In the genomic region with DNA sequence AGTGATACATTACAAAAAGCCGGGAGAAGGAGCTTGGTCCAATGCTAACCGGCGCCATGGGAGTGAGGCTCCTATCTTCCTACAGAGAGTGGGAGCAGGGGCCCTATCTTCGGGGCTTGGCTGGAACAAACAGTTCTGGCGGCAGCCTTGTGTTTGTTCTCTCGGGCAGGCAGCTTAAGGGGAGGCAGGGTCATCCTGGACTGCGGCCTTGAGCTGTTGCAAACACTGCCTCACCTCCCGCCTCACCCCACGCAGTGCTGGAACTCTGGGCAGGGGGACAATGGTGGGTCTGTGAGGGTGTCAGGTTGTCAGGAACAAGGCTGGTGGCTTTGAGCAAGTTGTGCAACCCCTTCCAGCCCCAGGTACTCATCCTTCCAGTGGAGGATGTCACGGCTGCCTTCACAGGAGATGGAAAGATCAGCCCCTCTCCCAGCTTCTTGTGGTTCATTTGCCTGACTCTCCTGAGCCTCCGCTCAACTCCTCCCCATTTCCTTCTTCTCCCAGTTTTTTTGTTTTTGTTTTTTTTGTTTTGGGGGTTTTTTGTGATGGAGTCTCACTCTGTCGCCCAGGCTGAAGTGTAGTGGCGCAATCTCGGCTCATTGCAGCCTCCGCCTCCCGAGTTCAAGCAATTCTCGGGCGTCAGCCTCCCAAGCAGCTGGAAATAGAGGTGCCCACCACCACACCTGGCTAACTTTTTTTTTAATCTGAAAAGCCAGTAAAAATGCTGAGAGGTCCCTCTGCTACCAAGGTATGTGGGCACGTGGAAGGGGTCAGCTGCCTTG, we compare ENCODE assay signal across 1 cellular context.
A peak's percentile ranks its signal among the peaks of the same experiment; 100 is the strongest.
TF ChIP-seq lines count a peak whose summit lies in the region.

No MANE protein-coding gene starts in this region.

TF ChIP-seq in HepG2, 621 proteins besides CTCF, POLR2A, EP300 and RAD21 (continued from another document and continues in another):
- TF ChIP-seq, protein P1, sequence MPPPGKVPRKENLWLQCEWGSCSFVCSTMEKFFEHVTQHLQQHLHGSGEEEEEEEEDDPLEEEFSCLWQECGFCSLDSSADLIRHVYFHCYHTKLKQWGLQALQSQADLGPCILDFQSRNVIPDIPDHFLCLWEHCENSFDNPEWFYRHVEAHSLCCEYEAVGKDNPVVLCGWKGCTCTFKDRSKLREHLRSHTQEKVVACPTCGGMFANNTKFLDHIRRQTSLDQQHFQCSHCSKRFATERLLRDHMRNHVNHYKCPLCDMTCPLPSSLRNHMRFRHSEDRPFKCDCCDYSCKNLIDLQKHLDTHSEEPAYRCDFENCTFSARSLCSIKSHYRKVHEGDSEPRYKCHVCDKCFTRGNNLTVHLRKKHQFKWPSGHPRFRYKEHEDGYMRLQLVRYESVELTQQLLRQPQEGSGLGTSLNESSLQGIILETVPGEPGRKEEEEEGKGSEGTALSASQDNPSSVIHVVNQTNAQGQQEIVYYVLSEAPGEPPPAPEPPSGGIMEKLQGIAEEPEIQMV (CRISPR knock-in tag; IDR thresholded peaks at IDR 0.05; ENCODE audit: low read depth), result peak; percentile 38
- peak; percentile 77 for TF ChIP-seq POLR2G (IDR thresholded peaks at IDR 0.05; ENCODE audit: low read depth, low read length)
- TF ChIP-seq ZNF772 (CRISPR knock-in tag; IDR thresholded peaks at IDR 0.05), result peak; percentile 87; the same call in 1 of the 2 replicates
- TF ChIP-seq HNRNPH1 (optimal IDR thresholded peaks at IDR 0.05; ENCODE audit: low read depth, low read length), result peak; percentile 38
- TF ChIP-seq DPF2 (CRISPR knock-in tag; IDR thresholded peaks at IDR 0.05; ENCODE audit: borderline replicate concordance, low read depth), result peak; percentile 95
- TF ChIP-seq, protein P2, sequence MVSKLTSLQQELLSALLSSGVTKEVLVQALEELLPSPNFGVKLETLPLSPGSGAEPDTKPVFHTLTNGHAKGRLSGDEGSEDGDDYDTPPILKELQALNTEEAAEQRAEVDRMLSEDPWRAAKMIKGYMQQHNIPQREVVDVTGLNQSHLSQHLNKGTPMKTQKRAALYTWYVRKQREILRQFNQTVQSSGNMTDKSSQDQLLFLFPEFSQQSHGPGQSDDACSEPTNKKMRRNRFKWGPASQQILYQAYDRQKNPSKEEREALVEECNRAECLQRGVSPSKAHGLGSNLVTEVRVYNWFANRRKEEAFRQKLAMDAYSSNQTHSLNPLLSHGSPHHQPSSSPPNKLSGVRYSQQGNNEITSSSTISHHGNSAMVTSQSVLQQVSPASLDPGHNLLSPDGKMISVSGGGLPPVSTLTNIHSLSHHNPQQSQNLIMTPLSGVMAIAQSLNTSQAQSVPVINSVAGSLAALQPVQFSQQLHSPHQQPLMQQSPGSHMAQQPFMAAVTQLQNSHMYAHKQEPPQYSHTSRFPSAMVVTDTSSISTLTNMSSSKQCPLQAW (CRISPR knock-in tag; IDR thresholded peaks at IDR 0.05), result no peak; the same call in 1 of the 2 replicates
- TF ChIP-seq, protein P3, sequence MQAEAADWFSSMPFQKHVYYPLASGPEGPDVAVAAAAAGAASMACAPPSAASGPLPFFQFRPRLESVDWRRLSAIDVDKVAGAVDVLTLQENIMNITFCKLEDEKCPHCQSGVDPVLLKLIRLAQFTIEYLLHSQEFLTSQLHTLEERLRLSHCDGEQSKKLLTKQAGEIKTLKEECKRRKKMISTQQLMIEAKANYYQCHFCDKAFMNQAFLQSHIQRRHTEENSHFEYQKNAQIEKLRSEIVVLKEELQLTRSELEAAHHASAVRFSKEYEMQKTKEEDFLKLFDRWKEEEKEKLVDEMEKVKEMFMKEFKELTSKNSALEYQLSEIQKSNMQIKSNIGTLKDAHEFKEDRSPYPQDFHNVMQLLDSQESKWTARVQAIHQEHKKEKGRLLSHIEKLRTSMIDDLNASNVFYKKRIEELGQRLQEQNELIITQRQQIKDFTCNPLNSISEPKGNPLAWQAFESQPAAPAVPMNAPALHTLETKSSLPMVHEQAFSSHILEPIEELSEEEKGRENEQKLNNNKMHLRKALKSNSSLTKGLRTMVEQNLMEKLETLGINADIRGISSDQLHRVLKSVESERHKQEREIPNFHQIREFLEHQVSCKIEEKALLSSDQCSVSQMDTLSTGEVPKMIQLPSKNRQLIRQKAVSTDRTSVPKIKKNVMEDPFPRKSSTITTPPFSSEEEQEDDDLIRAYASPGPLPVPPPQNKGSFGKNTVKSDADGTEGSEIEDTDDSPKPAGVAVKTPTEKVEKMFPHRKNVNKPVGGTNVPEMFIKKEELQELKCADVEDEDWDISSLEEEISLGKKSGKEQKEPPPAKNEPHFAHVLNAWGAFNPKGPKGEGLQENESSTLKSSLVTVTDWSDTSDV (CRISPR knock-in tag; IDR thresholded peaks at IDR 0.05), result no peak
- TF ChIP-seq, protein P4, sequence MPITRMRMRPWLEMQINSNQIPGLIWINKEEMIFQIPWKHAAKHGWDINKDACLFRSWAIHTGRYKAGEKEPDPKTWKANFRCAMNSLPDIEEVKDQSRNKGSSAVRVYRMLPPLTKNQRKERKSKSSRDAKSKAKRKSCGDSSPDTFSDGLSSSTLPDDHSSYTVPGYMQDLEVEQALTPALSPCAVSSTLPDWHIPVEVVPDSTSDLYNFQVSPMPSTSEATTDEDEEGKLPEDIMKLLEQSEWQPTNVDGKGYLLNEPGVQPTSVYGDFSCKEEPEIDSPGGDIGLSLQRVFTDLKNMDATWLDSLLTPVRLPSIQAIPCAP (CRISPR knock-in tag; IDR thresholded peaks at IDR 0.05; ENCODE audit: low read depth), result no peak
- TF ChIP-seq, protein P5, sequence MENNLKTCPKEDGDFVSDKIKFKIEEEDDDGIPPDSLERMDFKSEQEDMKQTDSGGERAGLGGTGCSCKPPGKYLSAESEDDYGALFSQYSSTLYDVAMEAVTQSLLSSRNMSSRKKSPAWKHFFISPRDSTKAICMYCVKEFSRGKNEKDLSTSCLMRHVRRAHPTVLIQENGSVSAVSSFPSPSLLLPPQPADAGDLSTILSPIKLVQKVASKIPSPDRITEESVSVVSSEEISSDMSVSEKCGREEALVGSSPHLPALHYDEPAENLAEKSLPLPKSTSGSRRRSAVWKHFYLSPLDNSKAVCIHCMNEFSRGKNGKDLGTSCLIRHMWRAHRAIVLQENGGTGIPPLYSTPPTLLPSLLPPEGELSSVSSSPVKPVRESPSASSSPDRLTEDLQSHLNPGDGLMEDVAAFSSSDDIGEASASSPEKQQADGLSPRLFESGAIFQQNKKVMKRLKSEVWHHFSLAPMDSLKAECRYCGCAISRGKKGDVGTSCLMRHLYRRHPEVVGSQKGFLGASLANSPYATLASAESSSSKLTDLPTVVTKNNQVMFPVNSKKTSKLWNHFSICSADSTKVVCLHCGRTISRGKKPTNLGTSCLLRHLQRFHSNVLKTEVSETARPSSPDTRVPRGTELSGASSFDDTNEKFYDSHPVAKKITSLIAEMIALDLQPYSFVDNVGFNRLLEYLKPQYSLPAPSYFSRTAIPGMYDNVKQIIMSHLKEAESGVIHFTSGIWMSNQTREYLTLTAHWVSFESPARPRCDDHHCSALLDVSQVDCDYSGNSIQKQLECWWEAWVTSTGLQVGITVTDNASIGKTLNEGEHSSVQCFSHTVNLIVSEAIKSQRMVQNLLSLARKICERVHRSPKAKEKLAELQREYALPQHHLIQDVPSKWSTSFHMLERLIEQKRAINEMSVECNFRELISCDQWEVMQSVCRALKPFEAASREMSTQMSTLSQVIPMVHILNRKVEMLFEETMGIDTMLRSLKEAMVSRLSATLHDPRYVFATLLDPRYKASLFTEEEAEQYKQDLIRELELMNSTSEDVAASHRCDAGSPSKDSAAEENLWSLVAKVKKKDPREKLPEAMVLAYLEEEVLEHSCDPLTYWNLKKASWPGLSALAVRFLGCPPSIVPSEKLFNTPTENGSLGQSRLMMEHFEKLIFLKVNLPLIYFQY (CRISPR knock-in tag; IDR thresholded peaks at IDR 0.05; ENCODE audit: borderline replicate concordance), result no peak
- TF ChIP-seq ZBTB21 (CRISPR knock-in tag; IDR thresholded peaks at IDR 0.05), result no peak
- TF ChIP-seq, protein P6, sequence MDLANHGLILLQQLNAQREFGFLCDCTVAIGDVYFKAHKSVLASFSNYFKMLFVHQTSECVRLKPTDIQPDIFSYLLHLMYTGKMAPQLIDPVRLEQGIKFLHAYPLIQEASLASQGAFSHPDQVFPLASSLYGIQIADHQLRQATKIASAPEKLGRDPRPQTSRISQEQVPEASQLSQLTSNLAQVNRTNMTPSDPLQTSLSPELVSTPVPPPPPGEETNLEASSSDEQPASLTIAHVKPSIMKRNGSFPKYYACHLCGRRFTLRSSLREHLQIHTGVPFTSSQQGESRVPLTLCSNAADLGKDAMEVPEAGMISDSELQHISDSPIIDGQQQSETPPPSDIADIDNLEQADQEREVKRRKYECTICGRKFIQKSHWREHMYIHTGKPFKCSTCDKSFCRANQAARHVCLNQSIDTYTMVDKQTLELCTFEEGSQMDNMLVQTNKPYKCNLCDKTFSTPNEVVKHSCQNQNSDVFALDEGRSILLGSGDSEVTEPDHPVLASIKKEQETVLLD (CRISPR knock-in tag; IDR thresholded peaks at IDR 0.05; ENCODE audit: low read depth), result no peak
- peak; percentile 96 for TF ChIP-seq ZNF746 (CRISPR knock-in tag; IDR thresholded peaks at IDR 0.05)
- TF ChIP-seq, protein P7, sequence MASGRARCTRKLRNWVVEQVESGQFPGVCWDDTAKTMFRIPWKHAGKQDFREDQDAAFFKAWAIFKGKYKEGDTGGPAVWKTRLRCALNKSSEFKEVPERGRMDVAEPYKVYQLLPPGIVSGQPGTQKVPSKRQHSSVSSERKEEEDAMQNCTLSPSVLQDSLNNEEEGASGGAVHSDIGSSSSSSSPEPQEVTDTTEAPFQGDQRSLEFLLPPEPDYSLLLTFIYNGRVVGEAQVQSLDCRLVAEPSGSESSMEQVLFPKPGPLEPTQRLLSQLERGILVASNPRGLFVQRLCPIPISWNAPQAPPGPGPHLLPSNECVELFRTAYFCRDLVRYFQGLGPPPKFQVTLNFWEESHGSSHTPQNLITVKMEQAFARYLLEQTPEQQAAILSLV (CRISPR knock-in tag; IDR thresholded peaks at IDR 0.05; ENCODE audit: borderline replicate concordance), result 0 out of 2 replicates have a peak, but pooled peaks have one; percentile 34
- TF ChIP-seq, protein P8, sequence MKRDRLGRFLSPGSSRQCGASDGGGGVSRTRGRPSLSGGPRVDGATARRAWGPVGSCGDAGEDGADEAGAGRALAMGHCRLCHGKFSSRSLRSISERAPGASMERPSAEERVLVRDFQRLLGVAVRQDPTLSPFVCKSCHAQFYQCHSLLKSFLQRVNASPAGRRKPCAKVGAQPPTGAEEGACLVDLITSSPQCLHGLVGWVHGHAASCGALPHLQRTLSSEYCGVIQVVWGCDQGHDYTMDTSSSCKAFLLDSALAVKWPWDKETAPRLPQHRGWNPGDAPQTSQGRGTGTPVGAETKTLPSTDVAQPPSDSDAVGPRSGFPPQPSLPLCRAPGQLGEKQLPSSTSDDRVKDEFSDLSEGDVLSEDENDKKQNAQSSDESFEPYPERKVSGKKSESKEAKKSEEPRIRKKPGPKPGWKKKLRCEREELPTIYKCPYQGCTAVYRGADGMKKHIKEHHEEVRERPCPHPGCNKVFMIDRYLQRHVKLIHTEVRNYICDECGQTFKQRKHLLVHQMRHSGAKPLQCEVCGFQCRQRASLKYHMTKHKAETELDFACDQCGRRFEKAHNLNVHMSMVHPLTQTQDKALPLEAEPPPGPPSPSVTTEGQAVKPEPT (CRISPR knock-in tag; IDR thresholded peaks at IDR 0.05; ENCODE audit: low read depth), result no peak
- TF ChIP-seq ZNF792 (CRISPR knock-in tag; IDR thresholded peaks at IDR 0.05), result peak; percentile 92
- no peak for TF ChIP-seq ZNF75D (CRISPR knock-in tag; IDR thresholded peaks at IDR 0.05; ENCODE audit: borderline replicate concordance)
- no peak for TF ChIP-seq ZNF10 (CRISPR knock-in tag; IDR thresholded peaks at IDR 0.05; ENCODE audit: borderline replicate concordance, low read depth)
- TF ChIP-seq, protein P9, sequence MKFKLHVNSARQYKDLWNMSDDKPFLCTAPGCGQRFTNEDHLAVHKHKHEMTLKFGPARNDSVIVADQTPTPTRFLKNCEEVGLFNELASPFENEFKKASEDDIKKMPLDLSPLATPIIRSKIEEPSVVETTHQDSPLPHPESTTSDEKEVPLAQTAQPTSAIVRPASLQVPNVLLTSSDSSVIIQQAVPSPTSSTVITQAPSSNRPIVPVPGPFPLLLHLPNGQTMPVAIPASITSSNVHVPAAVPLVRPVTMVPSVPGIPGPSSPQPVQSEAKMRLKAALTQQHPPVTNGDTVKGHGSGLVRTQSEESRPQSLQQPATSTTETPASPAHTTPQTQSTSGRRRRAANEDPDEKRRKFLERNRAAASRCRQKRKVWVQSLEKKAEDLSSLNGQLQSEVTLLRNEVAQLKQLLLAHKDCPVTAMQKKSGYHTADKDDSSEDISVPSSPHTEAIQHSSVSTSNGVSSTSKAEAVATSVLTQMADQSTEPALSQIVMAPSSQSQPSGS (CRISPR knock-in tag; IDR thresholded peaks at IDR 0.05), result peak; percentile 87
- TF ChIP-seq SOX6 (IDR thresholded peaks at IDR 0.05), result no peak
- TF ChIP-seq SOX6 (CRISPR knock-in tag; IDR thresholded peaks at IDR 0.05), result peak; percentile 98
- no peak for TF ChIP-seq NFE2 (CRISPR knock-in tag; IDR thresholded peaks at IDR 0.05)
- TF ChIP-seq, protein P10, sequence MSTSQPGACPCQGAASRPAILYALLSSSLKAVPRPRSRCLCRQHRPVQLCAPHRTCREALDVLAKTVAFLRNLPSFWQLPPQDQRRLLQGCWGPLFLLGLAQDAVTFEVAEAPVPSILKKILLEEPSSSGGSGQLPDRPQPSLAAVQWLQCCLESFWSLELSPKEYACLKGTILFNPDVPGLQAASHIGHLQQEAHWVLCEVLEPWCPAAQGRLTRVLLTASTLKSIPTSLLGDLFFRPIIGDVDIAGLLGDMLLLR (CRISPR knock-in tag; IDR thresholded peaks at IDR 0.05), result no peak
- peak; percentile 85 for TF ChIP-seq ZNF556 (CRISPR knock-in tag; IDR thresholded peaks at IDR 0.05; ENCODE audit: borderline replicate concordance)
- TF ChIP-seq SALL2 (CRISPR knock-in tag; IDR thresholded peaks at IDR 0.05), result no peak
- TF ChIP-seq ETV5 (CRISPR knock-in tag; IDR thresholded peaks at IDR 0.05; ENCODE audit: borderline replicate concordance), result peak; percentile 83
- TF ChIP-seq, protein P11, sequence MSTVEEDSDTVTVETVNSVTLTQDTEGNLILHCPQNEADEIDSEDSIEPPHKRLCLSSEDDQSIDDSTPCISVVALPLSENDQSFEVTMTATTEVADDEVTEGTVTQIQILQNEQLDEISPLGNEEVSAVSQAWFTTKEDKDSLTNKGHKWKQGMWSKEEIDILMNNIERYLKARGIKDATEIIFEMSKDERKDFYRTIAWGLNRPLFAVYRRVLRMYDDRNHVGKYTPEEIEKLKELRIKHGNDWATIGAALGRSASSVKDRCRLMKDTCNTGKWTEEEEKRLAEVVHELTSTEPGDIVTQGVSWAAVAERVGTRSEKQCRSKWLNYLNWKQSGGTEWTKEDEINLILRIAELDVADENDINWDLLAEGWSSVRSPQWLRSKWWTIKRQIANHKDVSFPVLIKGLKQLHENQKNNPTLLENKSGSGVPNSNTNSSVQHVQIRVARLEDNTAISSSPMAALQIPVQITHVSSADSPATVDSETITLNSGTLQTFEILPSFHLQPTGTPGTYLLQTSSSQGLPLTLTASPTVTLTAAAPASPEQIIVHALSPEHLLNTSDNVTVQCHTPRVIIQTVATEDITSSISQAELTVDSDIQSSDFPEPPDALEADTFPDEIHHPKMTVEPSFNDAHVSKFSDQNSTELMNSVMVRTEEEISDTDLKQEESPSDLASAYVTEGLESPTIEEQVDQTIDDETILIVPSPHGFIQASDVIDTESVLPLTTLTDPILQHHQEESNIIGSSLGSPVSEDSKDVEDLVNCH (CRISPR knock-in tag; IDR thresholded peaks at IDR 0.05), result no peak
- peak; percentile 31; the same call in 1 of the 2 replicates for TF ChIP-seq NFYC (CRISPR knock-in tag; IDR thresholded peaks at IDR 0.05)
